In the genomic region with DNA sequence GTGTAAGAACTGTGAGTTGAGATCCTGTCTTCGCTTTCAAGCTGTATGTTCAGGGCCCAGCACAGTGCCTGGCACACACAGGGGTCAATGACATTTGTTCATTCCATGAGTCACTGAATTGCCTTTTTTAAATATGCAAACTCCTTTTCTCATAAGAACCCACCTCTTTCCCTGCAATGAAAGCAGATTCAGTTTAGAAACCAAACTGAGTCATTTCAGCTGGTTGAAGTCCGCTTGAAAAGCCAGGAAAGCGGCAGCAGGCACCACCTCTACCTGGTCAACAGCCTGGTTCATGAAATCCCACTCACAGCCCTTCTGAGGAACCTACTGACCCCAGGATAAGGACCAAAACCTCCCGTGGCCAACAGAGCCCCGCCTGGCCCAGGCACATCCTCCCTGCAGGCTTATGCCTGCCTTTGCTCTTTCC, we compare ENCODE assay signal across 13 cellular contexts. TPM values are rescaled to one million over a fixed set of nuclear protein-coding genes. Genes with fewer than 3 reads are reported as not detected.
"Had no signal": no experiment of that assay in that cellular context is flagged by ENCODE, and none has a peak within 500 bp of the region (broad histone marks: within the 10 kb centered on the region; RNA-seq: fewer than 3 reads in every experiment).

No MANE protein-coding gene starts in this region.

- H3K36me3 Mint-ChIP-seq: activated naive CD8-positive, alpha-beta T cell had no signal

- H3K9me3 Mint-ChIP-seq: activated T-helper 2 cell treated with anti-CD3 and anti-CD28 coated beads, Interferon-gamma antibody, Interleukin-2, Interleukin-4, amounts not matched to agents 10 μg/mL and 5 μg/mL and 100 μg/mL, durations not matched to agents 14 hours and 24 hours and 36 hours; endodermal cell had no signal

- DNase-seq: anterior cingulate cortex, endodermal cell, erythroblast, hypothalamus, midbrain, retina, T1000, thyroid gland had no signal

- H3K27me3 Mint-ChIP-seq: activated naive CD8-positive, alpha-beta T cell had no signal

- H3K27ac Mint-ChIP-seq: activated naive CD8-positive, alpha-beta T cell; activated T-helper 2 cell treated with anti-CD3 and anti-CD28 coated beads, Interferon-gamma antibody, Interleukin-2, Interleukin-4, amounts not matched to agents 10 μg/mL and 5 μg/mL and 100 μg/mL, durations not matched to agents 14 hours and 24 hours and 36 hours; endodermal cell had no signal

- H3K4me3 Mint-ChIP-seq: activated naive CD8-positive, alpha-beta T cell; endodermal cell had no signal

RNA-seq across cellular contexts. Expression of gene C1QTNF7, which starts 4.5 kb away (rescaled TPM):
- total RNA-seq: activated T-helper 2 cell treated with anti-CD3 and anti-CD28 coated beads, Interferon-gamma antibody, Interleukin-2, Interleukin-4, amounts not matched to agents 10 μg/mL and 5 μg/mL and 100 μg/mL, durations not matched to agents 14 hours and 24 hours and 36 hours; dermis microvascular lymphatic vessel endothelial cell; endodermal cell; glomerular endothelial cell; SK-MEL-5 had no signal

RNA-seq across cellular contexts. Expression of gene CC2D2A, which starts 46.4 kb away (rescaled TPM):
- total RNA-seq: activated T-helper 2 cell treated with anti-CD3 and anti-CD28 coated beads, Interferon-gamma antibody, Interleukin-2, Interleukin-4, amounts not matched to agents 10 μg/mL and 5 μg/mL and 100 μg/mL, durations not matched to agents 14 hours and 24 hours and 36 hours had no signal
